Comparison of ENCODE assay signal across 8 cellular contexts in genomic region chr19:40190891-40191835, GRCh38. TPM values are rescaled to one million over a fixed set of nuclear protein-coding genes. Genes with fewer than 3 reads are reported as not detected.
DNase-seq lines count a peak whose midpoint lies in the region; ATAC-seq and TF ChIP-seq lines count a peak whose summit lies in the region.

TSS of gene MAP3K10 (plus strand) at chr19:40191426. CDS start at chr19:40192032, 606 bp downstream.

- no peaks in the 10 kb centered on the region for H3K36me3 ChIP-seq in lung (ENCODE audit: control insufficient read depth in 2 of 2, insufficient read depth in 2 of 2, low read length in 2 of 2)

- H3K27ac ChIP-seq in lung (ENCODE audit: low read depth in 1 of 2, low read length in 1 of 2) = peak within 1 kb of the TSS; percentile 95 to 97

- 0% methylated on average over 79 to 116 of the region's 116 CpGs for WGBS in lung, 2 donors

- POLR2A ChIA-PET in activated CD4-positive, alpha-beta memory T cell treated with anti-CD3 and anti-CD28 coated beads for 36 hours (lab: Charles Lee) = interaction anchor here (0.7 kb wide), 2 partner anchors 194 to 1356 kb away, joined by 3 to 4 read pairs; no protein-coding TSS in a partner anchor

- H3K27me3 Mint-ChIP-seq in activated CD4-positive, alpha-beta memory T cell treated with anti-CD3 and anti-CD28 coated beads for 36 hours = no peaks in the 10 kb centered on the region

- no peaks in the 10 kb centered on the region for H3K9me3 Mint-ChIP-seq in activated CD4-positive, alpha-beta memory T cell treated with anti-CD3 and anti-CD28 coated beads for 36 hours

- intact Hi-C loops in activated CD4-positive, alpha-beta memory T cell treated with anti-CD3 and anti-CD28 coated beads for 36 hours (cut with micrococcal nuclease) = loop anchor here (5.0 kb wide), 1 partner anchor 99 kb away; the partner anchor contains the start of gene ZNF780A

- CTCF ChIA-PET in activated CD4-positive, alpha-beta memory T cell treated with anti-CD3 and anti-CD28 coated beads for 36 hours (lab: Charles Lee) = interaction anchor here (0.8 to 2.6 kb wide), 4 partner anchors 26 to 50 kb away, joined by 5 to 21 read pairs (median 6); partner anchors contain the start of gene TTC9B

- peaks cover 20% of the 10 kb centered on the region for H3K4me1 Mint-ChIP-seq in activated CD4-positive, alpha-beta memory T cell treated with anti-CD3 and anti-CD28 coated beads for 36 hours (ENCODE audit: low read depth)

- no peaks in the 10 kb centered on the region for H3K9me3 ChIP-seq in lung (ENCODE audit: control insufficient read depth in 2 of 2, insufficient read depth in 1 of 2, low read length in 1 of 2)

- ATAC-seq in GM18909 (IDR thresholded peaks at IDR 0.05; ENCODE audit: poor library complexity, unreplicated experiment) = peak; percentile 77
- peak; percentile 67 for ATAC-seq in HG03139 (IDR thresholded peaks at IDR 0.05; ENCODE audit: unreplicated experiment)
- ATAC-seq in lung (ENCODE audit: insufficient read depth, low FRiP score) = peak; percentile 89

- no peaks in the 10 kb centered on the region for H3K27me3 ChIP-seq in lung (ENCODE audit: control insufficient read depth, insufficient read depth)

- peaks cover 0 to 10% of the 10 kb centered on the region in 2 donors for H3K4me1 ChIP-seq in lung (ENCODE audit: control insufficient read depth in 2 of 2, insufficient read depth in 2 of 2, low read length in 2 of 2)

- H3K4me3 Mint-ChIP-seq in activated CD4-positive, alpha-beta memory T cell treated with anti-CD3 and anti-CD28 coated beads for 36 hours = peak within 1 kb of the TSS; percentile 84

- H3K4me3 ChIP-seq in lung = peak within 1 kb of the TSS; percentile 89

- no peaks in the 10 kb centered on the region for H3K36me3 Mint-ChIP-seq in activated CD4-positive, alpha-beta memory T cell treated with anti-CD3 and anti-CD28 coated beads for 36 hours

- TF ChIP-seq CTCF in lung (IDR thresholded peaks at IDR 0.05; ENCODE audit: control extremely low read depth, extremely low read depth) = no peak

- peak; percentile 87 for DNase-seq in AG08395 (ENCODE audit: low spot score)
- DNase-seq in NCI-H69 (lab: John Stamatoyannopoulos, UW) = peak; percentile 85
- DNase-seq in activated CD4-positive, alpha-beta memory T cell treated with anti-CD3 and anti-CD28 coated beads for 36 hours = peak; percentile 83
- peak; percentile 83 for DNase-seq in ecto neural progenitor cell (ENCODE audit: low spot score)
- peak; percentile 60 for DNase-seq in lung (ENCODE audit: low spot score)
- peak; percentile 42 to 65 (median 64) for DNase-seq in stimulated activated CD4-positive, alpha-beta T cell treated with anti-CD3 and anti-CD28 coated beads, TNF-alpha, amount 100 ng/mL, for 4 hours (ENCODE audit: low read depth in 3 of 3)

- peak within 1 kb of the TSS; percentile 89 for H3K27ac Mint-ChIP-seq in activated CD4-positive, alpha-beta memory T cell treated with anti-CD3 and anti-CD28 coated beads for 36 hours

RNA-seq across cellular contexts. Expression of gene MAP3K10, which starts in this region (rescaled TPM):
- total RNA-seq in activated CD4-positive, alpha-beta memory T cell treated with anti-CD3 and anti-CD28 coated beads for 36 hours = 10 to 100 TPM; 10.9 to 11.0 TPM
- total RNA-seq in lung = 10 to 100 TPM in 1 of 2 donors, 1 to 10 TPM in 1; 4.4 to 18.0 TPM
- 10 to 100 TPM in 1 of 2 donors, 1 to 10 TPM in 1; 6.9 to 15.7 TPM for polyA plus RNA-seq in lung

Comparison
In these comparisons a context has a peak if more than half of its experiments do, and no peak if none do; other contexts are left out.
1. Peak in every context shown above with its lines: DNase-seq, ATAC-seq, H3K4me3 ChIP-seq and H3K27ac ChIP-seq.